Comparison of ENCODE assay signal across 25 cellular contexts in genomic region chr2:203992496-203992895, GRCh38. TPM values are rescaled to one million over a fixed set of nuclear protein-coding genes. Genes with fewer than 3 reads are reported as not detected.
"Had no signal": no experiment of that assay in that cellular context is flagged by ENCODE, and none has a peak within 500 bp of the region (broad histone marks: within the 10 kb centered on the region; RNA-seq: fewer than 3 reads in every experiment).

No MANE protein-coding gene starts in this region.

- ATAC-seq: Panc1, Right ventricle myocardium inferior had no signal

- H3K9me3 Mint-ChIP-seq: activated naive CD8-positive, alpha-beta T cell treated with anti-CD3 and anti-CD28 coated beads, Interleukin-2, amount 10 ng/mL, durations not matched to agents 7 days and 5 days; T-cell had no signal

- H3K4me3 Mint-ChIP-seq: activated CD4-positive, alpha-beta T cell treated with anti-CD3 and anti-CD28 coated beads, Interleukin-2, amount 10 ng/mL, durations not matched to agents 24 days and 14 days; activated naive CD8-positive, alpha-beta T cell treated with anti-CD3 and anti-CD28 coated beads, Interleukin-2, amount 10 ng/mL, durations not matched to agents 7 days and 5 days; T-cell had no signal

- H3K36me3 Mint-ChIP-seq: T-cell had no signal

- H3K27me3 Mint-ChIP-seq: activated CD4-positive, alpha-beta T cell treated with anti-CD3 and anti-CD28 coated beads, Interleukin-2, amount 10 ng/mL, durations not matched to agents 24 days and 14 days; activated naive CD8-positive, alpha-beta T cell treated with anti-CD3 and anti-CD28 coated beads, Interleukin-2, amount 10 ng/mL, durations not matched to agents 7 days and 5 days; T-cell had no signal

- H3K27ac Mint-ChIP-seq: activated CD4-positive, alpha-beta T cell treated with anti-CD3 and anti-CD28 coated beads, Interleukin-2, amount 10 ng/mL, durations not matched to agents 24 days and 14 days; activated naive CD8-positive, alpha-beta T cell treated with anti-CD3 and anti-CD28 coated beads, Interleukin-2, amount 10 ng/mL, durations not matched to agents 7 days and 5 days; T-cell had no signal

- DNase-seq: activated CD4-positive, alpha-beta T cell treated with anti-CD3 and anti-CD28 coated beads, Interleukin-2, amount 10 ng/mL, durations not matched to agents 24 days and 14 days; activated CD4-positive, alpha-beta T cell treated with anti-CD3 and anti-CD28 coated beads, Interleukin-2, amount 50 U/mL, for 48 hours; activated CD4-positive, CD25-positive, alpha-beta regulatory T cell; activated CD8-positive, alpha-beta memory T cell treated with anti-CD3 and anti-CD28 coated beads, Interleukin-2, amount 50 U/mL, for 48 hours; activated naive CD8-positive, alpha-beta T cell treated with anti-CD3 and anti-CD28 coated beads, Interleukin-2, amount 10 ng/mL, durations not matched to agents 7 days and 5 days; activated T-cell treated with anti-CD3 and anti-CD28 coated beads, Interleukin-2, amount 50 U/mL, for 48 hours; aorta; caudate nucleus; colonic mucosa; MV-4-11; NCI-H1092 treated with DMSO at 0.1 percent for 48 hours; NCI-H1417 treated with DMSO at 0.1 percent for 48 hours; NCI-H1694; NCI-H2029 treated with DMSO at 0.1 percent for 48 hours; NCI-H345; NCI-H510A; NCI-H526 treated with DMSO at 0.1 percent for 48 hours; NCI-H82; OCI-M1; RPMI8226; T-cell had no signal

RNA-seq across cellular contexts. Expression of gene ICOS, which starts 55.9 kb away (rescaled TPM):
- total RNA-seq: cerebellum, MCF 10A, Right ventricle myocardium inferior had no signal
